21 cellular contexts compared by ENCODE assay signal in genomic region chr22:28005513-28005912, GRCh38.
"Had no signal": no experiment of that assay in that cellular context is flagged by ENCODE, and none has a peak within 500 bp of the region (broad histone marks: within the 10 kb centered on the region; RNA-seq: fewer than 3 reads in every experiment).

No MANE protein-coding gene starts in this region.

- DNase-seq: activated CD4-positive, alpha-beta T cell treated with anti-CD3 and anti-CD28 coated beads for 4 hours; activated CD8-positive, alpha-beta memory T cell treated with anti-CD3 and anti-CD28 coated beads, Interleukin-2, amount 50 U/mL, for 4 hours; activated CD8-positive, alpha-beta T cell treated with anti-CD3 and anti-CD28 coated beads for 36 hours; activated gamma-delta T cell treated with Interleukin-2 at 50 U/mL for 16 hours; activated T-cell treated with anti-CD3 and anti-CD28 coated beads, Interleukin-2, amount 50 U/mL, for 72 hours; aorta; caudate nucleus; MM.1S; NCI-H1105 treated with DMSO at 0.1 percent for 48 hours; NCI-H146; NCI-H187 treated with DMSO at 0.1 percent for 48 hours; NCI-H2081 treated with DMSO at 0.1 percent for 48 hours; NCI-H446; NCI-H524; Peyer's patch; SHP77 treated with DMSO at 0.1 percent for 48 hours; T-cell; T-helper 2 cell had no signal

- H3K4me1 ChIP-seq: Peyer's patch had no signal

- H3K9me3 ChIP-seq: Peyer's patch had no signal

- H3K36me3 ChIP-seq: Peyer's patch had no signal

- H3K27me3 ChIP-seq: Peyer's patch had no signal

- H3K4me3 ChIP-seq: Peyer's patch had no signal

- H3K27ac ChIP-seq: KMS-11, Peyer's patch, RWPE1 had no signal

- ATAC-seq: activated CD4-positive, CD25-positive, alpha-beta regulatory T cell treated with anti-CD3 and anti-CD28 coated beads, Interleukin-2, amount 50 U/mL, for 24 hours; activated CD8-positive, alpha-beta T cell treated with anti-CD3 and anti-CD28 coated beads for 36 hours; activated T-cell treated with anti-CD3 and anti-CD28 coated beads, Interleukin-2, amount 50 U/mL, for 72 hours; T-cell had no signal
